ENCODE assay signal across 8 cellular contexts in genomic region chr5:43066799-43067741, GRCh38. TPM values are rescaled to one million over a fixed set of nuclear protein-coding genes. Genes with fewer than 3 reads are reported as not detected.
DNase-seq lines count a peak whose midpoint lies in the region; ATAC-seq and TF ChIP-seq lines count a peak whose summit lies in the region.

No MANE protein-coding gene starts in this region.

- H3K9ac ChIP-seq in neural cell (ENCODE audit: low read length), result peak overlapping the region; percentile 81

- intact Hi-C loops in activated T-helper 2 cell treated with anti-CD3 and anti-CD28 coated beads, Interferon-gamma antibody, Interleukin-2, Interleukin-4, amounts not matched to agents 10 μg/mL and 5 μg/mL and 100 μg/mL, durations not matched to agents 14 hours and 24 hours and 36 hours (cut with micrococcal nuclease), result loop anchor here (1.0 to 10.0 kb wide), 7 partner anchors 39 to 538 kb away; partner anchors contain the start of genes HMGCS1, NIM1K, NNT and PAIP1

- peak overlapping the region; percentile 97 for H3K27ac Mint-ChIP-seq in activated T-helper 2 cell treated with anti-CD3 and anti-CD28 coated beads, Interferon-gamma antibody, Interleukin-2, Interleukin-4, amounts not matched to agents 10 μg/mL and 5 μg/mL and 100 μg/mL, durations not matched to agents 14 hours and 24 hours and 36 hours
- H3K27ac Mint-ChIP-seq in stimulated activated naive CD8-positive, alpha-beta T cell treated with anti-CD3 and anti-CD28 coated beads, Interleukin-15, amount 100 ng/mL, for 72 hours, result peak overlapping the region; percentile 98 to 100

- DNase-seq in DMS53 treated with DMSO at 0.1 percent for 48 hours (lab: John Stamatoyannopoulos, UW; ENCODE audit: unreplicated experiment), result peak; percentile 52
- peak; percentile 90 for DNase-seq in LHCN-M2 (ENCODE audit: low read depth)
- DNase-seq in RPMI8226, result peak; percentile 95
- peak; percentile 85 for DNase-seq in activated T-helper 2 cell treated with anti-CD3 and anti-CD28 coated beads, Interferon-gamma antibody, Interleukin-2, Interleukin-4, amounts not matched to agents 10 μg/mL and 5 μg/mL and 100 μg/mL, durations not matched to agents 14 hours and 24 hours and 36 hours (ENCODE audit: low spot score)
- DNase-seq in fibroblast of the conjunctiva (ENCODE audit: low read depth), result peak; percentile 85
- peak; percentile 89 to 91 for DNase-seq in stimulated activated naive CD8-positive, alpha-beta T cell treated with anti-CD3 and anti-CD28 coated beads, Interleukin-15, amount 100 ng/mL, for 72 hours

- H3F3A ChIP-seq in neural cell (ENCODE audit: insufficient read depth, low read length, poor library complexity, severe bottlenecking), result no peaks in the 10 kb centered on the region

- H3K36me3 Mint-ChIP-seq in activated T-helper 2 cell treated with anti-CD3 and anti-CD28 coated beads, Interferon-gamma antibody, Interleukin-2, Interleukin-4, amounts not matched to agents 10 μg/mL and 5 μg/mL and 100 μg/mL, durations not matched to agents 14 hours and 24 hours and 36 hours (ENCODE audit: low read depth), result peaks cover 25% of the 10 kb centered on the region

- peaks cover 32% of the 10 kb centered on the region for H3K4me1 Mint-ChIP-seq in activated T-helper 2 cell treated with anti-CD3 and anti-CD28 coated beads, Interferon-gamma antibody, Interleukin-2, Interleukin-4, amounts not matched to agents 10 μg/mL and 5 μg/mL and 100 μg/mL, durations not matched to agents 14 hours and 24 hours and 36 hours (ENCODE audit: low read depth)
- H3K4me1 Mint-ChIP-seq in stimulated activated naive CD8-positive, alpha-beta T cell treated with anti-CD3 and anti-CD28 coated beads, Interleukin-15, amount 100 ng/mL, for 72 hours, result peaks cover 47% of the 10 kb centered on the region

- peak; percentile 45 for ATAC-seq in GM21737 (IDR thresholded peaks at IDR 0.05; ENCODE audit: unreplicated experiment)
- peak; percentile 73 for ATAC-seq in stimulated activated naive CD8-positive, alpha-beta T cell treated with anti-CD3 and anti-CD28 coated beads, Interleukin-15, amount 100 ng/mL, for 72 hours

- TF ChIP-seq CTCF in neural cell (IDR thresholded peaks at IDR 0.05; ENCODE audit: poor library complexity, severe bottlenecking), result no peak

- no peaks in the 10 kb centered on the region for H3K9me3 ChIP-seq in neural cell (ENCODE audit: low read length)

- H3K4me2 ChIP-seq in neural cell (ENCODE audit: low read length), result peak overlapping the region; percentile 84

- no peaks in the 10 kb centered on the region for H4K20me1 ChIP-seq in neural cell (ENCODE audit: insufficient read depth)

- H3K4me3 Mint-ChIP-seq in activated T-helper 2 cell treated with anti-CD3 and anti-CD28 coated beads, Interferon-gamma antibody, Interleukin-2, Interleukin-4, amounts not matched to agents 10 μg/mL and 5 μg/mL and 100 μg/mL, durations not matched to agents 14 hours and 24 hours and 36 hours (ENCODE audit: low read depth), result peak overlapping the region; percentile 91
- peak overlapping the region; percentile 94 to 95 for H3K4me3 Mint-ChIP-seq in stimulated activated naive CD8-positive, alpha-beta T cell treated with anti-CD3 and anti-CD28 coated beads, Interleukin-15, amount 100 ng/mL, for 72 hours

- H3K27me3 ChIP-seq in neural cell (ENCODE audit: insufficient read depth, low read depth, low read length), result no peaks in the 10 kb centered on the region

- no peak for TF ChIP-seq RAD21 in neural cell (conservative IDR thresholded peaks at IDR 0.05)

- no peaks in the 10 kb centered on the region for H3K9me2 ChIP-seq in neural cell (ENCODE audit: insufficient read depth, low read length)

- TF ChIP-seq EP300 in neural cell (conservative IDR thresholded peaks at IDR 0.05; ENCODE audit: poor library complexity, severe bottlenecking), result peak; percentile 96

- no peaks in the 10 kb centered on the region for H3K9me3 Mint-ChIP-seq in activated T-helper 2 cell treated with anti-CD3 and anti-CD28 coated beads, Interferon-gamma antibody, Interleukin-2, Interleukin-4, amounts not matched to agents 10 μg/mL and 5 μg/mL and 100 μg/mL, durations not matched to agents 14 hours and 24 hours and 36 hours
- no peaks in the 10 kb centered on the region for H3K9me3 Mint-ChIP-seq in stimulated activated naive CD8-positive, alpha-beta T cell treated with anti-CD3 and anti-CD28 coated beads, Interleukin-15, amount 100 ng/mL, for 72 hours

- H3K27ac ChIP-seq in neural cell (ENCODE audit: low read length), result peak overlapping the region; percentile 93

- H3K36me3 ChIP-seq in neural cell (ENCODE audit: insufficient read depth, low read length), result no peaks in the 10 kb centered on the region

- peak overlapping the region; percentile 93 for H3K4me3 ChIP-seq in neural cell (ENCODE audit: low read length)

- H3K79me2 ChIP-seq in neural cell (replicated peaks; ENCODE audit: insufficient read depth, low read length), result peaks cover 16% of the 10 kb centered on the region

- H2AFZ ChIP-seq in neural cell (ENCODE audit: low read depth, low read length), result peak overlapping the region; percentile 85

- H3K27me3 Mint-ChIP-seq in activated T-helper 2 cell treated with anti-CD3 and anti-CD28 coated beads, Interferon-gamma antibody, Interleukin-2, Interleukin-4, amounts not matched to agents 10 μg/mL and 5 μg/mL and 100 μg/mL, durations not matched to agents 14 hours and 24 hours and 36 hours (ENCODE audit: low read depth), result no peaks in the 10 kb centered on the region
- H3K27me3 Mint-ChIP-seq in stimulated activated naive CD8-positive, alpha-beta T cell treated with anti-CD3 and anti-CD28 coated beads, Interleukin-15, amount 100 ng/mL, for 72 hours, result no peaks in the 10 kb centered on the region

TF ChIP-seq in neural cell, 6 proteins besides CTCF, POLR2A, EP300 and RAD21:
- TF ChIP-seq REST (IDR thresholded peaks at IDR 0.05; ENCODE audit: borderline replicate concordance) (no peak), EZH2 (IDR thresholded peaks at IDR 0.05; ENCODE audit: borderline replicate concordance, insufficient read depth, low read length, poor library complexity, severe bottlenecking) (no peak), MXI1 (conservative IDR thresholded peaks at IDR 0.05; ENCODE audit: poor library complexity, severe bottlenecking) (no peak), POLR2AphosphoS5 (IDR thresholded peaks at IDR 0.05) (peak; percentile 58), TAF1 (IDR thresholded peaks at IDR 0.05; ENCODE audit: low read depth) (peak; percentile 72), SMC3 (conservative IDR thresholded peaks at IDR 0.05; ENCODE audit: poor library complexity) (no peak)

RNA-seq across cellular contexts. Expression of gene ANXA2R, which starts 27.0 kb away (rescaled TPM):
- 1.7 and 2.6 TPM in 2 replicates for total RNA-seq in LHCN-M2 (2014; rRNA removed)
- polyA plus RNA-seq in LHCN-M2 (2012), result 1.5 TPM
- 2.1 and 2.5 TPM in 2 replicates for total RNA-seq in activated T-helper 2 cell treated with anti-CD3 and anti-CD28 coated beads, Interferon-gamma antibody, Interleukin-2, Interleukin-4, amounts not matched to agents 10 μg/mL and 5 μg/mL and 100 μg/mL, durations not matched to agents 14 hours and 24 hours and 36 hours
- not detected in 2 replicates for polyA plus RNA-seq in neural cell
- polyA minus RNA-seq in neural cell, result 0.49 and 0.58 TPM in 2 replicates

RNA-seq across cellular contexts. Expression of gene ZNF131, which starts 53.6 kb away (rescaled TPM):
- total RNA-seq in LHCN-M2 (2014; rRNA removed), result 34.5 and 40.5 TPM in 2 replicates
- polyA plus RNA-seq in LHCN-M2 (2012), result 17.1 TPM
- total RNA-seq in activated T-helper 2 cell treated with anti-CD3 and anti-CD28 coated beads, Interferon-gamma antibody, Interleukin-2, Interleukin-4, amounts not matched to agents 10 μg/mL and 5 μg/mL and 100 μg/mL, durations not matched to agents 14 hours and 24 hours and 36 hours, result 37.4 and 40.3 TPM in 2 replicates
- 55.8 and 74.0 TPM in 2 replicates for polyA plus RNA-seq in neural cell
- 114 and 118 TPM in 2 replicates for polyA minus RNA-seq in neural cell

Comparison
In these comparisons a context has a peak if more than half of its experiments do, and no peak if none do; other contexts are left out.
1. Peak in every context shown above with its lines: DNase-seq, ATAC-seq, H3K4me3 ChIP-seq and H3K27ac ChIP-seq.